ENCODE assay signal across 15 cellular contexts in the genomic region with DNA sequence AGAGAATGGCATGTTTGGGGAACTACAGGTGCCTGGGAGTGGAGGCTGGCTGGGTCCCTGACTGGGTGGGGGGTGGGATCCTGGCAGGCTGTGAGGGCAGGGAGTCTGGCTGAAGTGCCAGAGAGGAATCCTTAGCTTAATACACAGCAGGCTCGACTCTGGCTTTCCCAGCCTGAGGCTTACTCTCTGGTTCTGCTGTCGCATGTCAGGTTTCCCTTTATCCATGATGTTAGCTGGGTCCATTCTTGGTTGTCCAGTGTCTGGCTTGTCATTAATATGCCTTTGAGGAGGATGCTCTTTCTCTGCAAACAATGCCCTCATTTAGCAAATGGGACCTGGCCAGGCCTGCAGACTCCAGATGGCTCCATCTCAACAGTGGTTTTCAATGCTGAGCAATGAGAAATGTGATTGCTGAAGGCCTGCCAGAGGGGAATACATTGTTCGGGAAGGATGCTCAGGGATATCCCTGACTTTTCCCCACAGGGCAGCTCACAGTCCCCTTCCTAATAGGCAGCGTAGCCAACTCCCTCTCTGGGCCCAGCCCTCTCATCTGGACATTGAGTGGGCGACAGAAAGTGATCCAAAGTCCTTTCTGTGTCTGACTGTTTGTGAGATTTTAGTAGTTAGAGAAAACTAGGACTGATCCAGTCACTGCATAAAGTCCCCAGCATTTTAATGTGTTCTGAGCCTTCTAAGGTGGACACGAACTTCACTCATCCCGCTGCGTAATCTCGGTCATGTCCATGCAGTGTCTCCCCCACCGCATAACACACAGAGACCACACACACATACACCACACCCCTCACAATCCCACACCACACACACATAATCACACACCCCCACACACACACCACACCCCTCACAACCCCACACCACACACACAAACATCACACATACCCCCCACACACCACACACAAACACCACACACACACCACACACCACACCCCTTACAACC.
DNase-seq lines count a peak whose midpoint lies in the region; ATAC-seq, FAIRE-seq and TF ChIP-seq lines count a peak whose summit lies in the region.
"Had no signal": no experiment of that assay in that cellular context is flagged by ENCODE, and none has a peak within 500 bp of the region (broad histone marks: within the 10 kb centered on the region; RNA-seq: fewer than 3 reads in every experiment).

No MANE protein-coding gene starts in this region.

- BruUV-seq in HepG2 (replicated peaks; lab: Mats Ljungman, UMichigan) (no TSS peak), K562 (replicated peaks; lab: Mats Ljungman, UMichigan) (no TSS peak)

- H3K4me1 ChIP-seq in HepG2 (ENCODE audit: insufficient read depth, low read length) (no peaks in the 10 kb centered on the region), right lobe of liver (no peaks in the 10 kb centered on the region), K562 (replicated peaks in 1 of 2; ENCODE audit: control insufficient read depth in 2 of 2, insufficient read depth in 2 of 2, low read length in 2 of 2) (no peaks in the 10 kb centered on the region), thymus (ENCODE audit: control insufficient read depth, insufficient read depth, low read length) (no peaks in the 10 kb centered on the region), lower lobe of right lung (no peaks in the 10 kb centered on the region), mesendoderm (ENCODE audit: control insufficient read depth, low read depth, low read length) (no peaks in the 10 kb centered on the region)
- H3K4me1 ChIP-seq: heart left ventricle had no signal

- no peak overlapping the region for H3K4me3 ChIP-seq in HepG2 (replicated peaks in 1 of 3; ENCODE audit: insufficient read depth in 1 of 3, low read depth in 2 of 3, low read length in 3 of 3)
- H3K4me3 ChIP-seq in right lobe of liver: no peak overlapping the region
- H3K4me3 ChIP-seq in K562: no peak overlapping the region
- no peak overlapping the region for H3K4me3 ChIP-seq in thymus (ENCODE audit: low read length)
- no peak overlapping the region for H3K4me3 ChIP-seq in lower lobe of right lung
- no peak overlapping the region for H3K4me3 ChIP-seq in mesendoderm (ENCODE audit: low read length)
- H3K4me3 ChIP-seq: GM12878, heart left ventricle had no signal

- no peak overlapping the region for H2AK5ac ChIP-seq in mesendoderm (ENCODE audit: low read length)

- DNase-seq in HepG2 (ENCODE audit: low spot score) (no peak), right lobe of liver (no peak), K562 (ENCODE audit: extremely low read depth in 1 of 4, low spot score in 3 of 4) (no peak), lower lobe of right lung (no peak), mesendoderm (no peak), NCI-H82 (lab: John Stamatoyannopoulos, UW) (no peak)
- DNase-seq: aorta; heart left ventricle; SIG-M5; stimulated activated CD4-positive, alpha-beta T cell treated with anti-CD3 and anti-CD28 coated beads, Interleukin-2, amount 100 ng/mL, for 48 hours; stimulated activated naive B cell treated with anti-CD40 and anti-IgM and Interleukin-4, amounts not matched to agents 10 μg/mL and 1 μg/mL and 100 μg/mL, for 72 hours had no signal

- TF ChIP-seq POLR2A in HepG2 (IDR thresholded peaks at IDR 0.05; ENCODE audit: insufficient read depth in 1 of 2, low read depth in 2 of 2, low read length in 2 of 2): no peak
- TF ChIP-seq POLR2A in right lobe of liver (IDR thresholded peaks at IDR 0.05): no peak
- no peak for TF ChIP-seq POLR2A in K562 (conservative IDR thresholded peaks at IDR 0.05)

- no peaks in the 10 kb centered on the region for H3K9me1 ChIP-seq in K562 (ENCODE audit: control insufficient read depth, insufficient read depth, low read length)

- TF ChIP-seq EP300 in HepG2 (IDR thresholded peaks at IDR 0.05; ENCODE audit: low read depth in 2 of 2, low read length in 2 of 2): no peak
- no peak for TF ChIP-seq EP300 in HepG2 (CRISPR knock-in tag; IDR thresholded peaks at IDR 0.05; ENCODE audit: borderline replicate concordance)
- no peak for TF ChIP-seq EP300 in K562 (IDR thresholded peaks at IDR 0.05; ENCODE audit: low read length)

- no peak overlapping the region for H4K5ac ChIP-seq in mesendoderm (ENCODE audit: low read length)

- ATAC-seq in HepG2 (peak; percentile 52), right lobe of liver (no peak), K562 (peak; percentile 29; the same call in 1 of the 3 replicates), lower lobe of right lung (no peak)
- ATAC-seq: GM12878; heart left ventricle; stimulated activated naive B cell treated with anti-CD40 and anti-IgM and Interleukin-4, amounts not matched to agents 10 μg/mL and 1 μg/mL and 100 μg/mL, for 72 hours had no signal

- TF ChIP-seq RAD21 in HepG2 (CRISPR knock-in tag; IDR thresholded peaks at IDR 0.05) (no peak), K562 (CRISPR knock-in tag; conservative IDR thresholded peaks at IDR 0.05 in 1 of 2, IDR thresholded peaks at IDR 0.05 in 1 of 2) (no peak)

- H3K36me3 ChIP-seq in HepG2 (replicated peaks in 1 of 2; ENCODE audit: control insufficient read depth in 1 of 2, insufficient read depth in 2 of 2, low read length in 2 of 2) (no peaks in the 10 kb centered on the region), right lobe of liver (no peaks in the 10 kb centered on the region), K562 (ENCODE audit: control insufficient read depth, insufficient read depth, low read length) (no peaks in the 10 kb centered on the region), thymus (ENCODE audit: control insufficient read depth, insufficient read depth) (no peaks in the 10 kb centered on the region), lower lobe of right lung (no peaks in the 10 kb centered on the region), mesendoderm (ENCODE audit: control insufficient read depth, insufficient read depth, low read length) (no peaks in the 10 kb centered on the region)
- H3K36me3 ChIP-seq: heart left ventricle had no signal

- H3K27ac ChIP-seq in HepG2 (ENCODE audit: extremely low read length, insufficient read depth, low read length): no peak overlapping the region
- H3K27ac ChIP-seq in right lobe of liver: no peak overlapping the region
- no peak overlapping the region for H3K27ac ChIP-seq in K562 (ENCODE audit: extremely low read depth, low read depth, low read length)
- H3K27ac ChIP-seq in layer of hippocampus (ENCODE audit: low read depth, low read length): peak overlapping the region; percentile 66
- H3K27ac ChIP-seq in thymus (ENCODE audit: low read depth): peak overlapping the region; percentile 9
- no peak overlapping the region for H3K27ac ChIP-seq in lower lobe of right lung
- no peak overlapping the region for H3K27ac ChIP-seq in mesendoderm (ENCODE audit: low read depth, low read length)
- H3K27ac ChIP-seq: heart left ventricle had no signal

- FAIRE-seq in HepG2 (lab: Jason Lieb, UNC) (no peak), K562 (lab: Jason Lieb, UNC) (peak; percentile 32)
- FAIRE-seq: GM12878, H54 had no signal

- no peaks in the 10 kb centered on the region for H4K20me1 ChIP-seq in HepG2 (ENCODE audit: insufficient read depth, low read length)
- H4K20me1 ChIP-seq in K562 (replicated peaks; ENCODE audit: control insufficient read depth, insufficient read depth, low read length): no peaks in the 10 kb centered on the region

- H3K4me2 ChIP-seq in HepG2 (ENCODE audit: low read depth, low read length): no peak overlapping the region
- no peak overlapping the region for H3K4me2 ChIP-seq in K562 (ENCODE audit: insufficient read depth, low read length)
- H3K4me2 ChIP-seq in mesendoderm (ENCODE audit: low read length): no peak overlapping the region

- 55% methylated on average over 10 of the region's 10 CpGs for WGBS in HepG2 (ENCODE audit: low lambda C conversion rate)
- WGBS in right lobe of liver (ENCODE audit: insufficient coverage, low coverage, low lambda C conversion rate, missing lambda C conversion rate): 89% methylated on average over 1 of the region's 10 CpGs
- WGBS in K562 (ENCODE audit: insufficient coverage, low coverage, missing lambda C conversion rate): 15% methylated on average over 10 of the region's 10 CpGs
- WGBS in thymus: 97% methylated on average over 10 of the region's 10 CpGs
- no CpG with 5 or more reads among the region's 10 CpGs for WGBS in mesendoderm (ENCODE audit: extremely low coverage, insufficient coverage, low lambda C conversion rate)

- in situ Hi-C loops in HepG2 (cut with HindIII; ENCODE audit: extremely low pct_ligation_motif_present, low pct_unique_long_range_greater_than_20kb) (no loop called here), K562 (cut with MboI) (no loop called here)

- no peak overlapping the region for H3K23ac ChIP-seq in mesendoderm (ENCODE audit: low read length)

- intact Hi-C loops in HepG2 (cut with micrococcal nuclease; ENCODE audit: unreplicated experiment) (no loop called here), right lobe of liver (cut with DNase I) (no loop called here), K562 (cut with micrococcal nuclease) (no loop called here), lower lobe of right lung (cut with DNase I) (no loop called here)

- POLR2A ChIA-PET in HepG2 (lab: Yijun Ruan, JAX): no interaction called here
- POLR2A ChIA-PET in K562 (lab: Yijun Ruan, JAX): interaction anchor here (0.7 kb wide), 1 partner anchor 668 kb away, joined by 3 read pairs; no protein-coding TSS in a partner anchor

- no peak overlapping the region for H3K18ac ChIP-seq in mesendoderm (ENCODE audit: low read length)

- H3K9me3 ChIP-seq in HepG2 (ENCODE audit: low read length) (no peaks in the 10 kb centered on the region), right lobe of liver (no peaks in the 10 kb centered on the region), K562 (replicated peaks; ENCODE audit: control insufficient read depth, insufficient read depth, low read depth, low read length) (no peaks in the 10 kb centered on the region), thymus (ENCODE audit: control insufficient read depth) (no peaks in the 10 kb centered on the region), lower lobe of right lung (no peaks in the 10 kb centered on the region)
- H3K9me3 ChIP-seq: heart left ventricle had no signal

- H3K9ac ChIP-seq in HepG2 (ENCODE audit: insufficient read depth, low read depth, low read length) (no peak overlapping the region), K562 (ENCODE audit: insufficient read depth in 1 of 2, low read depth in 2 of 2, low read length in 2 of 2) (no peak overlapping the region), mesendoderm (ENCODE audit: low read length) (no peak overlapping the region)

- no peak for TF ChIP-seq CTCF in HepG2 (CRISPR knock-in tag; IDR thresholded peaks at IDR 0.05)
- TF ChIP-seq CTCF in right lobe of liver (IDR thresholded peaks at IDR 0.05): no peak
- no peak for TF ChIP-seq CTCF in K562 (IDR thresholded peaks at IDR 0.05 in 2 of 3, conservative IDR thresholded peaks at IDR 0.05 in 1 of 3; ENCODE audit: insufficient read depth in 2 of 3, low read depth in 1 of 3, low read length in 3 of 3)
- TF ChIP-seq CTCF in lower lobe of right lung (IDR thresholded peaks at IDR 0.05): no peak

- H2BK5ac ChIP-seq in mesendoderm (ENCODE audit: low read length): no peak overlapping the region

- no peak overlapping the region for H3K56ac ChIP-seq in mesendoderm (ENCODE audit: low read length)

- no peaks in the 10 kb centered on the region for H3K79me2 ChIP-seq in HepG2 (ENCODE audit: insufficient read depth, low read length)
- H3K79me2 ChIP-seq in K562 (ENCODE audit: control insufficient read depth, insufficient read depth, low read length): no peaks in the 10 kb centered on the region
- no peaks in the 10 kb centered on the region for H3K79me2 ChIP-seq in mesendoderm (ENCODE audit: control insufficient read depth, insufficient read depth, low read length)

- H3K4ac ChIP-seq in mesendoderm (ENCODE audit: low read depth, low read length): no peak overlapping the region

- no peak overlapping the region for H2BK15ac ChIP-seq in mesendoderm (replicated peaks; ENCODE audit: low read depth)

- H2BK120ac ChIP-seq in mesendoderm (ENCODE audit: low read depth, low read length): no peak overlapping the region

- no peaks in the 10 kb centered on the region for H3K79me1 ChIP-seq in mesendoderm (ENCODE audit: low read length)

- no peaks in the 10 kb centered on the region; a peak in 1 of 5 replicates for H3K27me3 ChIP-seq in HepG2 (ENCODE audit: control insufficient read depth in 1 of 2, insufficient read depth in 2 of 2, low read length in 2 of 2)
- H3K27me3 ChIP-seq in right lobe of liver: no peaks in the 10 kb centered on the region
- peaks cover 11 to 40% of the 10 kb centered on the region in 2 experiments for H3K27me3 ChIP-seq in K562 (ENCODE audit: control insufficient read depth in 2 of 2, insufficient read depth in 2 of 2, low read length in 2 of 2)
- H3K27me3 ChIP-seq in layer of hippocampus (ENCODE audit: control insufficient read depth, insufficient read depth, low read length): no peaks in the 10 kb centered on the region
- no peaks in the 10 kb centered on the region for H3K27me3 ChIP-seq in thymus (ENCODE audit: control insufficient read depth, insufficient read depth)
- no peaks in the 10 kb centered on the region for H3K27me3 ChIP-seq in lower lobe of right lung (ENCODE audit: low read depth)
- no peaks in the 10 kb centered on the region for H3K27me3 ChIP-seq in mesendoderm (ENCODE audit: insufficient read depth, low read length, poor library complexity)

- CTCF ChIA-PET in HepG2 (lab: Yijun Ruan, JAX; ENCODE audit: low intra/inter-chr PET ratio, low total read pairs): no interaction called here
- CTCF ChIA-PET in K562 (lab: Yijun Ruan, JAX; ENCODE audit: low intra/inter-chr PET ratio): no interaction called here

- H4K8ac ChIP-seq in mesendoderm (ENCODE audit: low read depth, low read length): no peak overlapping the region

- H2AFZ ChIP-seq in HepG2 (ENCODE audit: low read length): no peak overlapping the region
- H2AFZ ChIP-seq in K562 (ENCODE audit: low read depth, low read length): no peak overlapping the region

Comparison
In these comparisons a context has a peak if more than half of its experiments do, and no peak if none do; other contexts are left out.
1. ATAC-seq: peak in HepG2 (single experiment) and K562 (single experiment); none in right lobe of liver (0 of 4) and lower lobe of right lung (0 of 2).
2. H3K27ac ChIP-seq: peak in layer of hippocampus (single experiment) and thymus (single experiment); none in HepG2 (single experiment), right lobe of liver (0 of 3), K562 (single experiment), lower lobe of right lung (single experiment) and mesendoderm (single experiment).